In genomic region chr9:125745682-125746016, GRCh38 we compare ENCODE assay signal across 8 cellular contexts. TPM values are rescaled to one million over a fixed set of nuclear protein-coding genes. Genes with fewer than 3 reads are reported as not detected.
DNase-seq lines count a peak whose midpoint lies in the region; ATAC-seq and TF ChIP-seq lines count a peak whose summit lies in the region.

No MANE protein-coding gene starts in this region.

- H3K9me3 Mint-ChIP-seq in CD14-positive monocyte = peaks cover 0 to 3% (median 0%) of the 10 kb centered on the region in 7 donors
- no peaks in the 10 kb centered on the region for H3K9me3 Mint-ChIP-seq in effector memory CD8-positive, alpha-beta T cell

- peak overlapping the region; percentile 90 for H3K4me2 ChIP-seq in MM.1S (ENCODE audit: low read depth, low read length)

- H3F3A ChIP-seq in MM.1S (ENCODE audit: insufficient read depth, low read length) = no peaks in the 10 kb centered on the region

- H3K4me3 ChIP-seq in MM.1S (ENCODE audit: low read length) (peak overlapping the region; percentile 49), neuron (ENCODE audit: low read length) (peak overlapping the region; percentile 100)

- peaks cover 27% of the 10 kb centered on the region for H3K4me1 Mint-ChIP-seq in CD14-positive monocyte
- H3K4me1 Mint-ChIP-seq in effector memory CD8-positive, alpha-beta T cell (ENCODE audit: low read depth in 2 of 2) = peaks cover 12% of the 10 kb centered on the region in 2 donors

- H3K9ac ChIP-seq in MM.1S (ENCODE audit: low read length) = peak overlapping the region; percentile 6; the same call in 1 of the 2 replicates

- DNase-seq in CD14-positive monocyte (ENCODE audit: low spot score) (no peak), MM.1S (no peak), sciatic nerve (ENCODE audit: low spot score) (no peak), NCI-H226 (no peak)
- no peak for DNase-seq in effector memory CD8-positive, alpha-beta T cell

- H2AFZ ChIP-seq in MM.1S (ENCODE audit: low read length) = peak overlapping the region; percentile 53
- H2AFZ ChIP-seq in neuron (ENCODE audit: low read depth, low read length) = no peak overlapping the region

- peaks cover 0 to 2% (median 1%) of the 10 kb centered on the region in 3 donors for H3K27me3 Mint-ChIP-seq in CD14-positive monocyte (ENCODE audit: low read depth in 3 of 3)
- H3K27me3 Mint-ChIP-seq in effector memory CD8-positive, alpha-beta T cell = peaks cover 0 to 16% of the 10 kb centered on the region in 2 donors

- H3K36me3 ChIP-seq in MM.1S (replicated peaks; ENCODE audit: insufficient read depth, low read length) (no peaks in the 10 kb centered on the region), neuron (ENCODE audit: insufficient read depth, low read length) (peaks cover 7% of the 10 kb centered on the region)

- H3K9me2 ChIP-seq in MM.1S (replicated peaks; ENCODE audit: insufficient read depth, low read length) = no peaks in the 10 kb centered on the region

- TF ChIP-seq CTCF in CD14-positive monocyte (IDR thresholded peaks at IDR 0.05) (no peak), MM.1S (IDR thresholded peaks at IDR 0.05; ENCODE audit: low read length) (no peak)

- 0 out of 2 replicates have a peak, but pooled peaks cover 6% of the 10 kb centered on the region for H3K79me2 ChIP-seq in MM.1S (ENCODE audit: low read length)

- no peak overlapping the region; the same call in 1 of the 2 replicates for H3K27ac ChIP-seq in MM.1S (ENCODE audit: low read length)

- H3K27me3 ChIP-seq in MM.1S (replicated peaks; ENCODE audit: insufficient read depth, low read length) (0 out of 2 replicates have a peak, but pooled peaks cover 4% of the 10 kb centered on the region), neuron (ENCODE audit: insufficient read depth, low read length) (no peaks in the 10 kb centered on the region)

- ATAC-seq in effector memory CD8-positive, alpha-beta T cell (replicated peaks) = no peak
- ATAC-seq in HG03342 (IDR thresholded peaks at IDR 0.05; ENCODE audit: unreplicated experiment) (no peak), sciatic nerve (no peak), HG02884 (IDR thresholded peaks at IDR 0.05; ENCODE audit: unreplicated experiment) (no peak)

- H3K9me3 ChIP-seq in MM.1S (replicated peaks; ENCODE audit: insufficient read depth, low read length) = no peaks in the 10 kb centered on the region
- H3K9me3 ChIP-seq in neuron (ENCODE audit: low read length) = no peaks in the 10 kb centered on the region

- H3K27ac Mint-ChIP-seq in CD14-positive monocyte = peak overlapping the region in 4 of 7 donors; percentile 6 to 96 (median 92)
- peak overlapping the region; percentile 87 to 94 for H3K27ac Mint-ChIP-seq in effector memory CD8-positive, alpha-beta T cell

- H3K4me3 Mint-ChIP-seq in CD14-positive monocyte = peak overlapping the region; percentile 91 to 95
- H3K4me3 Mint-ChIP-seq in effector memory CD8-positive, alpha-beta T cell = peak overlapping the region; percentile 97 to 99

- intact Hi-C loops in CD14-positive monocyte (cut with micrococcal nuclease) = loop anchor here (2.0 to 10.0 kb wide), 8 partner anchors 33 to 191 kb away; partner anchors contain the start of gene MAPKAP1 (in 1 of the 2)
- intact Hi-C loops in sciatic nerve (cut with DNase I) = no loop called here

- H3K36me3 Mint-ChIP-seq in CD14-positive monocyte = peaks cover 6 to 7% of the 10 kb centered on the region in 2 donors
- H3K36me3 Mint-ChIP-seq in effector memory CD8-positive, alpha-beta T cell (ENCODE audit: insufficient read depth) = peaks cover 12% of the 10 kb centered on the region

- H4K20me1 ChIP-seq in MM.1S (ENCODE audit: insufficient read depth, low read length) = no peaks in the 10 kb centered on the region

- H3K4me1 ChIP-seq in MM.1S (ENCODE audit: low read length) = peaks cover 8% of the 10 kb centered on the region
- H3K4me1 ChIP-seq in neuron (ENCODE audit: insufficient read depth, low read length) = peaks cover 11% of the 10 kb centered on the region

RNA-seq across cellular contexts. Expression of gene PBX3, which starts 1.5 kb away (rescaled TPM):
- 1 to 10 TPM; 6.6 to 7.1 TPM for polyA plus RNA-seq in CD14-positive monocyte
- 39.1 TPM for total RNA-seq in sciatic nerve

RNA-seq across cellular contexts. Expression of gene MAPKAP1, which starts 38.6 kb away (rescaled TPM):
- polyA plus RNA-seq in CD14-positive monocyte = 10 to 100 TPM; 39.9 to 44.1 TPM
- 54.6 TPM for total RNA-seq in sciatic nerve
